Comparison of ENCODE assay signal across 1 cellular context in the genomic region with DNA sequence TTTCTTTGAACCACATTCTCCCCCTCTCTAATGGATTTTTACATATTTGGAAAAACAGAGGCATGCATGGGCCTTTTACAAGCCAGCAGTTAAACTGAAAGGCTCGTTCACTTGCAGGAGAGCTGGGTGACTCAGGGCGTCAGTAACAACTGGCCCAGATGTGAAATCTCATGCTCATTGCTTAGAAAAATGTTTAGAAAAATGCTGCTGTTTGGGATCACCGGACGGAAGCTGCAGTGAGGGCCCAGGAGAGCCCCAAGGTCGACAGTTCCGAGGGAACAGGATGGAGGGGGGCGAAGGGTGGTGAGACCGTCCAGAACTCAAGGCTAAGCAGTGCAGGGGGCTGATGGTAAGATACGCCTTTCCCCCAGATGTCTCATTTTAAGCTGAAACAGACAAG.
TF ChIP-seq lines count a peak whose summit lies in the region.

No MANE protein-coding gene starts in this region.

TF ChIP-seq in HepG2, 621 proteins besides CTCF, POLR2A, EP300 and RAD21 (continued from another document and continues in another):
- TF ChIP-seq, protein P1, sequence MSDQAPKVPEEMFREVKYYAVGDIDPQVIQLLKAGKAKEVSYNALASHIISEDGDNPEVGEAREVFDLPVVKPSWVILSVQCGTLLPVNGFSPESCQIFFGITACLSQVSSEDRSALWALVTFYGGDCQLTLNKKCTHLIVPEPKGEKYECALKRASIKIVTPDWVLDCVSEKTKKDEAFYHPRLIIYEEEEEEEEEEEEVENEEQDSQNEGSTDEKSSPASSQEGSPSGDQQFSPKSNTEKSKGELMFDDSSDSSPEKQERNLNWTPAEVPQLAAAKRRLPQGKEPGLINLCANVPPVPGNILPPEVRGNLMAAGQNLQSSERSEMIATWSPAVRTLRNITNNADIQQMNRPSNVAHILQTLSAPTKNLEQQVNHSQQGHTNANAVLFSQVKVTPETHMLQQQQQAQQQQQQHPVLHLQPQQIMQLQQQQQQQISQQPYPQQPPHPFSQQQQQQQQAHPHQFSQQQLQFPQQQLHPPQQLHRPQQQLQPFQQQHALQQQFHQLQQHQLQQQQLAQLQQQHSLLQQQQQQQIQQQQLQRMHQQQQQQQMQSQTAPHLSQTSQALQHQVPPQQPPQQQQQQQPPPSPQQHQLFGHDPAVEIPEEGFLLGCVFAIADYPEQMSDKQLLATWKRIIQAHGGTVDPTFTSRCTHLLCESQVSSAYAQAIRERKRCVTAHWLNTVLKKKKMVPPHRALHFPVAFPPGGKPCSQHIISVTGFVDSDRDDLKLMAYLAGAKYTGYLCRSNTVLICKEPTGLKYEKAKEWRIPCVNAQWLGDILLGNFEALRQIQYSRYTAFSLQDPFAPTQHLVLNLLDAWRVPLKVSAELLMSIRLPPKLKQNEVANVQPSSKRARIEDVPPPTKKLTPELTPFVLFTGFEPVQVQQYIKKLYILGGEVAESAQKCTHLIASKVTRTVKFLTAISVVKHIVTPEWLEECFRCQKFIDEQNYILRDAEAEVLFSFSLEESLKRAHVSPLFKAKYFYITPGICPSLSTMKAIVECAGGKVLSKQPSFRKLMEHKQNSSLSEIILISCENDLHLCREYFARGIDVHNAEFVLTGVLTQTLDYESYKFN (CRISPR knock-in tag; conservative IDR thresholded peaks at IDR 0.05), result peak; percentile 48
- no peak for TF ChIP-seq SIX1 (CRISPR knock-in tag; IDR thresholded peaks at IDR 0.05; ENCODE audit: borderline replicate concordance)
- no peak for TF ChIP-seq TAF1 (CRISPR knock-in tag; IDR thresholded peaks at IDR 0.05)
- TF ChIP-seq GZF1 (CRISPR knock-in tag; IDR thresholded peaks at IDR 0.05), result no peak
- peak; percentile 88; the same call in 1 of the 2 replicates for TF ChIP-seq ZBTB42 (CRISPR knock-in tag; IDR thresholded peaks at IDR 0.05)
- TF ChIP-seq SOX5 (CRISPR knock-in tag; IDR thresholded peaks at IDR 0.05; ENCODE audit: borderline replicate concordance), result no peak; the same call in 1 of the 2 replicates
- TF ChIP-seq, protein P2, sequence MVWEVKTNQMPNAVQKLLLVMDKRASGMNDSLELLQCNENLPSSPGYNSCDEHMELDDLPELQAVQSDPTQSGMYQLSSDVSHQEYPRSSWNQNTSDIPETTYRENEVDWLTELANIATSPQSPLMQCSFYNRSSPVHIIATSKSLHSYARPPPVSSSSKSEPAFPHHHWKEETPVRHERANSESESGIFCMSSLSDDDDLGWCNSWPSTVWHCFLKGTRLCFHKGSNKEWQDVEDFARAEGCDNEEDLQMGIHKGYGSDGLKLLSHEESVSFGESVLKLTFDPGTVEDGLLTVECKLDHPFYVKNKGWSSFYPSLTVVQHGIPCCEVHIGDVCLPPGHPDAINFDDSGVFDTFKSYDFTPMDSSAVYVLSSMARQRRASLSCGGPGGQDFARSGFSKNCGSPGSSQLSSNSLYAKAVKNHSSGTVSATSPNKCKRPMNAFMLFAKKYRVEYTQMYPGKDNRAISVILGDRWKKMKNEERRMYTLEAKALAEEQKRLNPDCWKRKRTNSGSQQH (CRISPR knock-in tag; IDR thresholded peaks at IDR 0.05; ENCODE audit: low read depth), result no peak
- TF ChIP-seq, protein P3, sequence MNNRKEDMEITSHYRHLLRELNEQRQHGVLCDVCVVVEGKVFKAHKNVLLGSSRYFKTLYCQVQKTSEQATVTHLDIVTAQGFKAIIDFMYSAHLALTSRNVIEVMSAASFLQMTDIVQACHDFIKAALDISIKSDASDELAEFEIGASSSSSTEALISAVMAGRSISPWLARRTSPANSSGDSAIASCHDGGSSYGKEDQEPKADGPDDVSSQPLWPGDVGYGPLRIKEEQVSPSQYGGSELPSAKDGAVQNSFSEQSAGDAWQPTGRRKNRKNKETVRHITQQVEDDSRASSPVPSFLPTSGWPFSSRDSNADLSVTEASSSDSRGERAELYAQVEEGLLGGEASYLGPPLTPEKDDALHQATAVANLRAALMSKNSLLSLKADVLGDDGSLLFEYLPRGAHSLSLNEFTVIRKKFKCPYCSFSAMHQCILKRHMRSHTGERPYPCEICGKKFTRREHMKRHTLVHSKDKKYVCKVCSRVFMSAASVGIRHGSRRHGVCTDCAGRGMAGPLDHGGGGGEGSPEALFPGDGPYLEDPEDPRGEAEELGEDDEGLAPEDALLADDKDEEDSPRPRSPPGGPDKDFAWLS (CRISPR knock-in tag; IDR thresholded peaks at IDR 0.05; ENCODE audit: borderline replicate concordance), result no peak
- TF ChIP-seq, protein P4, sequence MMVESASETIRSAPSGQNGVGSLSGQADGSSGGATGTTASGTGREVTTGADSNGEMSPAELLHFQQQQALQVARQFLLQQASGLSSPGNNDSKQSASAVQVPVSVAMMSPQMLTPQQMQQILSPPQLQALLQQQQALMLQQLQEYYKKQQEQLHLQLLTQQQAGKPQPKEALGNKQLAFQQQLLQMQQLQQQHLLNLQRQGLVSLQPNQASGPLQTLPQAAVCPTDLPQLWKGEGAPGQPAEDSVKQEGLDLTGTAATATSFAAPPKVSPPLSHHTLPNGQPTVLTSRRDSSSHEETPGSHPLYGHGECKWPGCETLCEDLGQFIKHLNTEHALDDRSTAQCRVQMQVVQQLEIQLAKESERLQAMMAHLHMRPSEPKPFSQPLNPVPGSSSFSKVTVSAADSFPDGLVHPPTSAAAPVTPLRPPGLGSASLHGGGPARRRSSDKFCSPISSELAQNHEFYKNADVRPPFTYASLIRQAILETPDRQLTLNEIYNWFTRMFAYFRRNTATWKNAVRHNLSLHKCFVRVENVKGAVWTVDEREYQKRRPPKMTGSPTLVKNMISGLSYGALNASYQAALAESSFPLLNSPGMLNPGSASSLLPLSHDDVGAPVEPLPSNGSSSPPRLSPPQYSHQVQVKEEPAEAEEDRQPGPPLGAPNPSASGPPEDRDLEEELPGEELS (CRISPR knock-in tag; IDR thresholded peaks at IDR 0.05), result no peak; the same call in 1 of the 2 replicates
- TF ChIP-seq ZSCAN29 (CRISPR knock-in tag; conservative IDR thresholded peaks at IDR 0.05), result no peak
- peak; percentile 45; the same call in 1 of the 2 replicates for TF ChIP-seq MED1 (CRISPR knock-in tag; IDR thresholded peaks at IDR 0.05)
- TF ChIP-seq, protein P5, sequence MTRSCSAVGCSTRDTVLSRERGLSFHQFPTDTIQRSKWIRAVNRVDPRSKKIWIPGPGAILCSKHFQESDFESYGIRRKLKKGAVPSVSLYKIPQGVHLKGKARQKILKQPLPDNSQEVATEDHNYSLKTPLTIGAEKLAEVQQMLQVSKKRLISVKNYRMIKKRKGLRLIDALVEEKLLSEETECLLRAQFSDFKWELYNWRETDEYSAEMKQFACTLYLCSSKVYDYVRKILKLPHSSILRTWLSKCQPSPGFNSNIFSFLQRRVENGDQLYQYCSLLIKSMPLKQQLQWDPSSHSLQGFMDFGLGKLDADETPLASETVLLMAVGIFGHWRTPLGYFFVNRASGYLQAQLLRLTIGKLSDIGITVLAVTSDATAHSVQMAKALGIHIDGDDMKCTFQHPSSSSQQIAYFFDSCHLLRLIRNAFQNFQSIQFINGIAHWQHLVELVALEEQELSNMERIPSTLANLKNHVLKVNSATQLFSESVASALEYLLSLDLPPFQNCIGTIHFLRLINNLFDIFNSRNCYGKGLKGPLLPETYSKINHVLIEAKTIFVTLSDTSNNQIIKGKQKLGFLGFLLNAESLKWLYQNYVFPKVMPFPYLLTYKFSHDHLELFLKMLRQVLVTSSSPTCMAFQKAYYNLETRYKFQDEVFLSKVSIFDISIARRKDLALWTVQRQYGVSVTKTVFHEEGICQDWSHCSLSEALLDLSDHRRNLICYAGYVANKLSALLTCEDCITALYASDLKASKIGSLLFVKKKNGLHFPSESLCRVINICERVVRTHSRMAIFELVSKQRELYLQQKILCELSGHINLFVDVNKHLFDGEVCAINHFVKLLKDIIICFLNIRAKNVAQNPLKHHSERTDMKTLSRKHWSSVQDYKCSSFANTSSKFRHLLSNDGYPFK (CRISPR knock-in tag; IDR thresholded peaks at IDR 0.05; ENCODE audit: borderline replicate concordance), result no peak
- TF ChIP-seq, protein P6, sequence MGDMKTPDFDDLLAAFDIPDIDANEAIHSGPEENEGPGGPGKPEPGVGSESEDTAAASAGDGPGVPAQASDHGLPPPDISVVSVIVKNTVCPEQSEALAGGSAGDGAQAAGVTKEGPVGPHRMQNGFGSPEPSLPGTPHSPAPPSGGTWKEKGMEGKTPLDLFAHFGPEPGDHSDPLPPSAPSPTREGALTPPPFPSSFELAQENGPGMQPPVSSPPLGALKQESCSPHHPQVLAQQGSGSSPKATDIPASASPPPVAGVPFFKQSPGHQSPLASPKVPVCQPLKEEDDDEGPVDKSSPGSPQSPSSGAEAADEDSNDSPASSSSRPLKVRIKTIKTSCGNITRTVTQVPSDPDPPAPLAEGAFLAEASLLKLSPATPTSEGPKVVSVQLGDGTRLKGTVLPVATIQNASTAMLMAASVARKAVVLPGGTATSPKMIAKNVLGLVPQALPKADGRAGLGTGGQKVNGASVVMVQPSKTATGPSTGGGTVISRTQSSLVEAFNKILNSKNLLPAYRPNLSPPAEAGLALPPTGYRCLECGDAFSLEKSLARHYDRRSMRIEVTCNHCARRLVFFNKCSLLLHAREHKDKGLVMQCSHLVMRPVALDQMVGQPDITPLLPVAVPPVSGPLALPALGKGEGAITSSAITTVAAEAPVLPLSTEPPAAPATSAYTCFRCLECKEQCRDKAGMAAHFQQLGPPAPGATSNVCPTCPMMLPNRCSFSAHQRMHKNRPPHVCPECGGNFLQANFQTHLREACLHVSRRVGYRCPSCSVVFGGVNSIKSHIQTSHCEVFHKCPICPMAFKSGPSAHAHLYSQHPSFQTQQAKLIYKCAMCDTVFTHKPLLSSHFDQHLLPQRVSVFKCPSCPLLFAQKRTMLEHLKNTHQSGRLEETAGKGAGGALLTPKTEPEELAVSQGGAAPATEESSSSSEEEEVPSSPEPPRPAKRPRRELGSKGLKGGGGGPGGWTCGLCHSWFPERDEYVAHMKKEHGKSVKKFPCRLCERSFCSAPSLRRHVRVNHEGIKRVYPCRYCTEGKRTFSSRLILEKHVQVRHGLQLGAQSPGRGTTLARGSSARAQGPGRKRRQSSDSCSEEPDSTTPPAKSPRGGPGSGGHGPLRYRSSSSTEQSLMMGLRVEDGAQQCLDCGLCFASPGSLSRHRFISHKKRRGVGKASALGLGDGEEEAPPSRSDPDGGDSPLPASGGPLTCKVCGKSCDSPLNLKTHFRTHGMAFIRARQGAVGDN (CRISPR knock-in tag; IDR thresholded peaks at IDR 0.05), result no peak; the same call in 1 of the 2 replicates
- TF ChIP-seq ZNF256 (CRISPR knock-in tag; conservative IDR thresholded peaks at IDR 0.05), result no peak
- no peak for TF ChIP-seq NFKBIZ (CRISPR knock-in tag; IDR thresholded peaks at IDR 0.05)
- TF ChIP-seq SP4 (CRISPR knock-in tag; IDR thresholded peaks at IDR 0.05), result no peak
- TF ChIP-seq, protein P7, sequence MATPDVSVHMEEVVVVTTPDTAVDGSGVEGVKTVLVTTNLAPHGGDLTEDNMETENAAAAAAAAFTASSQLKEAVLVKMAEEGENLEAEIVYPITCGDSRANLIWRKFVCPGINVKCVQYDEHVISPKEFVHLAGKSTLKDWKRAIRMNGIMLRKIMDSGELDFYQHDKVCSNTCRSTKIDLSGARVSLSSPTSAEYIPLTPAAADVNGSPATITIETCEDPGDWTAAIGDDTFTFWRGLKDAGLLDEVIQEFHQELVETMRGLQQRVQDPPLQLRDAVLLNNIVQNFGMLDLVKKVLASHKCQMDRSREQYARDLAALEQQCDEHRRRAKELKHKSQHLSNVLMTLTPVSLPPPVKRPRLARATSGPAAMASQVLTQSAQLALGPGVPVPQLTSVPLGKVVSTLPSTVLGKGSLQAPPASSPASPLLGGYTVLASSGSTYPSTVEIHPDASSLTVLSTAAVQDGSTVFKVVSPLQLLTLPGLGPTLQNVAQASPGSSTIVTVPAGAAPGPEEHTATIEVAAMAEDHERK (CRISPR knock-in tag; IDR thresholded peaks at IDR 0.05; ENCODE audit: low read depth), result no peak
- no peak for TF ChIP-seq LCORL (IDR thresholded peaks at IDR 0.05)
- peak; percentile 38; the same call in 1 of the 2 replicates for TF ChIP-seq LCORL (CRISPR knock-in tag; IDR thresholded peaks at IDR 0.05)
- TF ChIP-seq ZNF501 (CRISPR knock-in tag; IDR thresholded peaks at IDR 0.05), result peak; percentile 44; the same call in 1 of the 2 replicates
- 0 out of 2 replicates have a peak, but pooled peaks have one; percentile 41 for TF ChIP-seq PHF21A (CRISPR knock-in tag; IDR thresholded peaks at IDR 0.05)
- no peak for TF ChIP-seq ZNF296 (CRISPR knock-in tag; conservative IDR thresholded peaks at IDR 0.05)
- TF ChIP-seq SRY (CRISPR knock-in tag; IDR thresholded peaks at IDR 0.05), result no peak
- TF ChIP-seq GPN1 (CRISPR knock-in tag; IDR thresholded peaks at IDR 0.05; ENCODE audit: borderline replicate concordance), result no peak
- TF ChIP-seq, protein P8, sequence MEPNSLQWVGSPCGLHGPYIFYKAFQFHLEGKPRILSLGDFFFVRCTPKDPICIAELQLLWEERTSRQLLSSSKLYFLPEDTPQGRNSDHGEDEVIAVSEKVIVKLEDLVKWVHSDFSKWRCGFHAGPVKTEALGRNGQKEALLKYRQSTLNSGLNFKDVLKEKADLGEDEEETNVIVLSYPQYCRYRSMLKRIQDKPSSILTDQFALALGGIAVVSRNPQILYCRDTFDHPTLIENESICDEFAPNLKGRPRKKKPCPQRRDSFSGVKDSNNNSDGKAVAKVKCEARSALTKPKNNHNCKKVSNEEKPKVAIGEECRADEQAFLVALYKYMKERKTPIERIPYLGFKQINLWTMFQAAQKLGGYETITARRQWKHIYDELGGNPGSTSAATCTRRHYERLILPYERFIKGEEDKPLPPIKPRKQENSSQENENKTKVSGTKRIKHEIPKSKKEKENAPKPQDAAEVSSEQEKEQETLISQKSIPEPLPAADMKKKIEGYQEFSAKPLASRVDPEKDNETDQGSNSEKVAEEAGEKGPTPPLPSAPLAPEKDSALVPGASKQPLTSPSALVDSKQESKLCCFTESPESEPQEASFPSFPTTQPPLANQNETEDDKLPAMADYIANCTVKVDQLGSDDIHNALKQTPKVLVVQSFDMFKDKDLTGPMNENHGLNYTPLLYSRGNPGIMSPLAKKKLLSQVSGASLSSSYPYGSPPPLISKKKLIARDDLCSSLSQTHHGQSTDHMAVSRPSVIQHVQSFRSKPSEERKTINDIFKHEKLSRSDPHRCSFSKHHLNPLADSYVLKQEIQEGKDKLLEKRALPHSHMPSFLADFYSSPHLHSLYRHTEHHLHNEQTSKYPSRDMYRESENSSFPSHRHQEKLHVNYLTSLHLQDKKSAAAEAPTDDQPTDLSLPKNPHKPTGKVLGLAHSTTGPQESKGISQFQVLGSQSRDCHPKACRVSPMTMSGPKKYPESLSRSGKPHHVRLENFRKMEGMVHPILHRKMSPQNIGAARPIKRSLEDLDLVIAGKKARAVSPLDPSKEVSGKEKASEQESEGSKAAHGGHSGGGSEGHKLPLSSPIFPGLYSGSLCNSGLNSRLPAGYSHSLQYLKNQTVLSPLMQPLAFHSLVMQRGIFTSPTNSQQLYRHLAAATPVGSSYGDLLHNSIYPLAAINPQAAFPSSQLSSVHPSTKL (CRISPR knock-in tag; IDR thresholded peaks at IDR 0.05), result peak; percentile 55; the same call in 1 of the 2 replicates
- no peak for TF ChIP-seq RBFOX2 (IDR thresholded peaks at IDR 0.05; ENCODE audit: low read depth, low read length)
- TF ChIP-seq, protein P9, sequence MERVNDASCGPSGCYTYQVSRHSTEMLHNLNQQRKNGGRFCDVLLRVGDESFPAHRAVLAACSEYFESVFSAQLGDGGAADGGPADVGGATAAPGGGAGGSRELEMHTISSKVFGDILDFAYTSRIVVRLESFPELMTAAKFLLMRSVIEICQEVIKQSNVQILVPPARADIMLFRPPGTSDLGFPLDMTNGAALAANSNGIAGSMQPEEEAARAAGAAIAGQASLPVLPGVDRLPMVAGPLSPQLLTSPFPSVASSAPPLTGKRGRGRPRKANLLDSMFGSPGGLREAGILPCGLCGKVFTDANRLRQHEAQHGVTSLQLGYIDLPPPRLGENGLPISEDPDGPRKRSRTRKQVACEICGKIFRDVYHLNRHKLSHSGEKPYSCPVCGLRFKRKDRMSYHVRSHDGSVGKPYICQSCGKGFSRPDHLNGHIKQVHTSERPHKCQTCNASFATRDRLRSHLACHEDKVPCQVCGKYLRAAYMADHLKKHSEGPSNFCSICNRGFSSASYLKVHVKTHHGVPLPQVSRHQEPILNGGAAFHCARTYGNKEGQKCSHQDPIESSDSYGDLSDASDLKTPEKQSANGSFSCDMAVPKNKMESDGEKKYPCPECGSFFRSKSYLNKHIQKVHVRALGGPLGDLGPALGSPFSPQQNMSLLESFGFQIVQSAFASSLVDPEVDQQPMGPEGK (CRISPR knock-in tag; IDR thresholded peaks at IDR 0.05), result peak; percentile 37; the same call in 1 of the 2 replicates
